ENCODE assay signal across 7 cellular contexts in the genomic region with DNA sequence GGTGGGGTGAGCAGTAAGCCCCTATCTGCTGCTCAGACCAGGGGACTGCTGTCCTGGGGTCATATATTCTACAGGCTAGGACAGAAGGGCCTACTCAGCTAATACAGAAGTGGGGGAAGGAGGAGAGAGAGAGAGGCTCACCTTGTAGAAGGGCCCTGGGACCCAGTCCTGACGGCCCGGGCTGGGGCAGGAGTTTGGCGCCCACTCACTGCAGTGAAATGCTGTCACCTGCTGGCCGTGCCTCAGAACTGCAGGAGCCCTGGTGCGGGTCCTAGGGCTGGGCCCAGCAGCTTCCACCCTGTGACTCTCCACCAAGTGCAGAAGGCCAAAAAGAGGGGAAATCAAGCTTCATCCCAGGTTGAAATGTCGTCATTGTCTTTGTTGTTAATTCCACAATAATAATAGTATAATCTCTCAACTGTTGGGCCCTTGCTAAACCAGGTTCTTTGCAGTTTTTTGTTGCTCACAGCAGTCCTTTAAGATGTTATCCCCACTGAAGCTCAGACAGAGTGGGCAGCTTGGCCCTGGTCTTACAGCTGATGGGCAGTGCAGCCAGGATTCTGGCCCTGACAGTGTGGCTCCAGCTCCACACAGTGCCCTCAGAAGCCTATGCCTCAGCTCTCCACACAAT. TPM values are rescaled to one million over a fixed set of nuclear protein-coding genes. Genes with fewer than 3 reads are reported as not detected.
DNase-seq lines count a peak whose midpoint lies in the region; FAIRE-seq and TF ChIP-seq lines count a peak whose summit lies in the region.

No MANE protein-coding gene starts in this region.

- H3K27ac ChIP-seq in RWPE1 (peak overlapping the region; percentile 98), ovary (no peak overlapping the region), tibial nerve (no peak overlapping the region)

- H3K4me3 ChIP-seq in ovary (no peak overlapping the region), tibial nerve (no peak overlapping the region)

- no peak for TF ChIP-seq EP300 in ovary (IDR thresholded peaks at IDR 0.05)
- no peak for TF ChIP-seq EP300 in tibial nerve (IDR thresholded peaks at IDR 0.05)

- CTCF ChIA-PET in RWPE1 (lab: Yijun Ruan, JAX) = interaction anchor here (0.5 to 2.7 kb wide), 31 partner anchors 10 to 757 kb away, joined by 3 to 17 read pairs (median 4); partner anchors contain the start of gene NECTIN1

- TF ChIP-seq CTCF in GM12874 (IDR thresholded peaks at IDR 0.05; ENCODE audit: insufficient read depth, low read depth, low read length) (peak; percentile 100), RWPE1 (conservative IDR thresholded peaks at IDR 0.05; ENCODE audit: low read depth) (peak; percentile 99), ovary (IDR thresholded peaks at IDR 0.05) (peak; percentile 75 to 95 (median 94)), tibial nerve (IDR thresholded peaks at IDR 0.05) (peak; percentile 93 to 100 (median 98))

- no peaks in the 10 kb centered on the region for H3K4me1 ChIP-seq in ovary (ENCODE audit: insufficient read depth)
- H3K4me1 ChIP-seq in tibial nerve = peaks cover 0 to 13% (median 0%) of the 10 kb centered on the region in 4 donors

- DNase-seq in HuH-7 (ENCODE audit: low spot score) (peak; percentile 90), RWPE1 (ENCODE audit: low spot score) (peak; percentile 93), activated gamma-delta T cell (lab: John Stamatoyannopoulos, UW) (peak; percentile 13), frontal cortex (ENCODE audit: low spot score in 2 of 2) (peak; percentile 73 to 93), ovary (peak; percentile 34 to 79 (median 66)), tibial nerve (ENCODE audit: low spot score in 2 of 2) (peak; percentile 65 to 76)

- H3K27me3 ChIP-seq in ovary (no peaks in the 10 kb centered on the region), tibial nerve (peaks cover 0 to 8% of the 10 kb centered on the region in 2 donors)

- no peaks in the 10 kb centered on the region for H3K36me3 ChIP-seq in ovary
- H3K36me3 ChIP-seq in tibial nerve = no peaks in the 10 kb centered on the region

- POLR2A ChIA-PET in RWPE1 (lab: Yijun Ruan, JAX; ENCODE audit: low non-redundant PET) = interaction anchor here (0.6 kb wide), 1 partner anchor 118 kb away, joined by 3 read pairs; no protein-coding TSS in a partner anchor

- no peak for TF ChIP-seq POLR2A in ovary (IDR thresholded peaks at IDR 0.05)
- TF ChIP-seq POLR2A in tibial nerve (IDR thresholded peaks at IDR 0.05) = no peak

- H3K9me3 ChIP-seq in ovary (no peaks in the 10 kb centered on the region), tibial nerve (no peaks in the 10 kb centered on the region)

- intact Hi-C loops in ovary (cut with DNase I) = loop anchor here in 3 of 4 donors (2.0 to 10.0 kb wide), 4 partner anchors 441 to 626 kb away; no protein-coding TSS in a partner anchor

- no peak for FAIRE-seq in frontal cortex (lab: Jason Lieb, UNC)

- 0 to 1% (median 0%) methylated on average over 6 of the region's 6 CpGs for WGBS in ovary, 3 donors
- 2 to 3% methylated on average over 3 to 6 of the region's 6 CpGs for WGBS in tibial nerve, 2 donors

RNA-seq across cellular contexts. Expression of gene TRIM29, which starts 29.6 kb away (rescaled TPM):
- not detected for total RNA-seq in frontal cortex
- 1 to 10 TPM in 6 of 7 donors, not detected in 1; 1.1 to 5.9 (median 1.6) TPM for total RNA-seq in ovary
- 1 to 10 TPM in 1 of 2 donors, under 1 TPM in 1; 0.11 to 1.0 TPM for polyA plus RNA-seq in ovary
- total RNA-seq in tibial nerve = 10 to 100 TPM in 3 of 4 donors, 1 to 10 TPM in 1; 2.4 to 64.9 (median 40.7) TPM

Comparison
In these comparisons a context has a peak if more than half of its experiments do, and no peak if none do; other contexts are left out.
1. DNase-seq: peak in every context shown above with its lines; median percentile 93 in RWPE1; 90 in HuH-7; 83 in frontal cortex; 70 in tibial nerve; 66 in ovary; 13 in activated gamma-delta T cell.